In the genomic region with DNA sequence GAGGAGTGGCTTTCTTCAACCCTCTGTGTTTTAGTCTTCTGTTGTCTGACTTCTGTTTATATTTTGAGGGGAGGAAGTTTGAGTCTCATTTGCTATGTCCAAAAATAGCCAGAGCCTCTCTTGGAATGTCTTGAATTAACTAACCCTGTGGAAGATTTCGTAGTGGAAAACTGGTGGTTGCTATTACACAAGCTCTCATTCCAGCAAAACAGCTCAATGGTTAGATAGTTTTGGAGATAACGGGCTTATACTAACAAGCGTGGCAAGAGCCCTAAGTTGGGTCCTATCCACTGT, we compare ENCODE assay signal across 8 cellular contexts. TPM values are rescaled to one million over a fixed set of nuclear protein-coding genes. Genes with fewer than 3 reads are reported as not detected.
DNase-seq lines count a peak whose midpoint lies in the region; ATAC-seq and TF ChIP-seq lines count a peak whose summit lies in the region.

No MANE protein-coding gene starts in this region.

- peak overlapping the region; percentile 60 for H3K4me3 ChIP-seq in BJ (ENCODE audit: low read depth, low read length)
- H3K4me3 ChIP-seq in heart left ventricle: peak overlapping the region; percentile 43 to 88 (median 69)

- H3K9me3 ChIP-seq in heart left ventricle: no peaks in the 10 kb centered on the region

- peaks cover 62% of the 10 kb centered on the region for H3K27me3 Mint-ChIP-seq in activated naive CD8-positive, alpha-beta T cell treated with anti-CD3 and anti-CD28 coated beads, Interleukin-2, amount 50 U/mL, for 24 hours
- H3K27me3 Mint-ChIP-seq in osteocyte (ENCODE audit: unreplicated experiment): no peaks in the 10 kb centered on the region

- H3K9me3 Mint-ChIP-seq in activated naive CD8-positive, alpha-beta T cell treated with anti-CD3 and anti-CD28 coated beads, Interleukin-2, amount 50 U/mL, for 24 hours: no peaks in the 10 kb centered on the region
- no peaks in the 10 kb centered on the region for H3K9me3 Mint-ChIP-seq in osteocyte (ENCODE audit: unreplicated experiment)

- peaks cover 0 to 31% (median 13%) of the 10 kb centered on the region in 12 donors for H3K4me1 ChIP-seq in heart left ventricle

- H3K36me3 ChIP-seq in BJ (ENCODE audit: control insufficient read depth, insufficient read depth, low read length) (peaks cover 15% of the 10 kb centered on the region), heart left ventricle (peaks cover 0 to 21% (median 4%) of the 10 kb centered on the region in 9 donors)

- WGBS in heart left ventricle, 4 donors: 35 to 41% (median 38%) methylated on average over 3 of the region's 3 CpGs

- peak overlapping the region; percentile 77 to 98 (median 91) for H3K27ac ChIP-seq in heart left ventricle

- peaks cover 10% of the 10 kb centered on the region for H3K4me1 Mint-ChIP-seq in activated naive CD8-positive, alpha-beta T cell treated with anti-CD3 and anti-CD28 coated beads, Interleukin-2, amount 50 U/mL, for 24 hours
- peaks cover 68% of the 10 kb centered on the region for H3K4me1 Mint-ChIP-seq in osteocyte (ENCODE audit: unreplicated experiment)

- no peak overlapping the region for H3K27ac Mint-ChIP-seq in activated naive CD8-positive, alpha-beta T cell treated with anti-CD3 and anti-CD28 coated beads, Interleukin-2, amount 50 U/mL, for 24 hours
- peak overlapping the region; percentile 95 for H3K27ac Mint-ChIP-seq in osteocyte (ENCODE audit: unreplicated experiment)

- DNase-seq in BJ (ENCODE audit: low read depth) (peak; percentile 44), heart left ventricle (no peak), osteocyte (ENCODE audit: extremely low spot score, unreplicated experiment) (no peak), OCI-M1 (lab: John Stamatoyannopoulos, UW) (no peak), AG20443 (ENCODE audit: low spot score) (no peak), SKM-1 treated with dmso at 0.1 percent for 144 hours (lab: John Stamatoyannopoulos, UW; ENCODE audit: unreplicated experiment) (no peak)
- DNase-seq in activated naive CD8-positive, alpha-beta T cell treated with anti-CD3 and anti-CD28 coated beads, Interleukin-2, amount 50 U/mL, for 24 hours: no peak

- CTCF ChIA-PET in BJ (lab: Yijun Ruan, JAX): interaction anchor here (0.9 to 2.8 kb wide), 12 partner anchors 22 to 330 kb away, joined by 3 to 9 read pairs (median 4); no protein-coding TSS in a partner anchor

- intact Hi-C loops in heart left ventricle (cut with DNase I): loop anchor here in 1 of 10 donors (5.0 kb wide), 1 partner anchor 258 kb away; no protein-coding TSS in a partner anchor

- H3K36me3 Mint-ChIP-seq in activated naive CD8-positive, alpha-beta T cell treated with anti-CD3 and anti-CD28 coated beads, Interleukin-2, amount 50 U/mL, for 24 hours (ENCODE audit: low read depth): no peaks in the 10 kb centered on the region
- H3K36me3 Mint-ChIP-seq in osteocyte (ENCODE audit: unreplicated experiment): peaks cover 27% of the 10 kb centered on the region

- POLR2A ChIA-PET in BJ (lab: Charles Lee): interaction anchor here (0.6 to 2.5 kb wide), 8 partner anchors 96 to 286 kb away, joined by 3 to 15 read pairs (median 6); no protein-coding TSS in a partner anchor

- no peak for ATAC-seq in activated naive CD8-positive, alpha-beta T cell treated with anti-CD3 and anti-CD28 coated beads, Interleukin-2, amount 50 U/mL, for 24 hours
- ATAC-seq in heart left ventricle (peak in 3 of 4 donors; percentile 4 to 29 (median 19)), GM21447 (IDR thresholded peaks at IDR 0.05; ENCODE audit: unreplicated experiment) (no peak)

- peak overlapping the region; percentile 72 for H3K4me3 Mint-ChIP-seq in activated naive CD8-positive, alpha-beta T cell treated with anti-CD3 and anti-CD28 coated beads, Interleukin-2, amount 50 U/mL, for 24 hours
- H3K4me3 Mint-ChIP-seq in osteocyte (ENCODE audit: unreplicated experiment): peak overlapping the region; percentile 93

- TF ChIP-seq CTCF in BJ (IDR thresholded peaks at IDR 0.05; ENCODE audit: insufficient read depth, low read depth, low read length) (no peak), heart left ventricle (IDR thresholded peaks at IDR 0.05) (no peak), osteocyte (IDR thresholded peaks at IDR 0.05) (no peak)

- no peak for TF ChIP-seq POLR2A in heart left ventricle (IDR thresholded peaks at IDR 0.05)

- H3K27me3 ChIP-seq in BJ (ENCODE audit: control insufficient read depth, insufficient read depth, low read length): no peaks in the 10 kb centered on the region
- H3K27me3 ChIP-seq in heart left ventricle: peaks cover 0 to 21% (median 0%) of the 10 kb centered on the region in 9 donors

RNA-seq across cellular contexts. Expression of gene CCN2, which starts 1.6 kb away (rescaled TPM):
- polyA plus RNA-seq in BJ (2011; rRNA removed) (318 and 326 TPM in 2 replicates), heart left ventricle (10 to 100 TPM in 1 of 2 donors, 1 to 10 TPM in 1; 7.8 to 65.6 TPM)
- polyA minus RNA-seq in BJ (2011; rRNA and poly(A)+ RNA removed): 124 and 248 TPM in 2 replicates
- total RNA-seq in heart left ventricle (10 to 100 TPM in 8 of 9 donors, 1 to 10 TPM in 1; 8.4 to 90.7 (median 39.0) TPM), osteocyte (635 and 878 TPM in 2 replicates)

Comparison
In these comparisons a context has a peak if more than half of its experiments do, and no peak if none do; other contexts are left out.
1. ATAC-seq: peak in heart left ventricle (3 of 4); none in activated naive CD8-positive, alpha-beta T cell treated with anti-CD3 and anti-CD28 coated beads, Interleukin-2, amount 50 U/mL, for 24 hours (single experiment) and GM21447 (single experiment).